In genomic region chr5:174425271-174425963, GRCh38 we compare ENCODE assay signal across 1 cellular context.
TF ChIP-seq lines count a peak whose summit lies in the region.

No MANE protein-coding gene starts in this region.

TF ChIP-seq in H1, 55 proteins besides CTCF, POLR2A, EP300 and RAD21 (continued from another document):
- TF ChIP-seq BRCA1 (IDR thresholded peaks at IDR 0.05; ENCODE audit: low read depth, low read length): no peak
- TF ChIP-seq CBX5 (IDR thresholded peaks at IDR 0.05; ENCODE audit: low read depth, low read length): no peak
- no peak for TF ChIP-seq MAX (IDR thresholded peaks at IDR 0.05)
- TF ChIP-seq ATF3 (IDR thresholded peaks at IDR 0.05; ENCODE audit: insufficient read depth, low read depth, low read length): no peak
- no peak for TF ChIP-seq TCF12 (IDR thresholded peaks at IDR 0.05; ENCODE audit: low read depth, low read length)
